ENCODE assay signal across 31 cellular contexts in the genomic region with DNA sequence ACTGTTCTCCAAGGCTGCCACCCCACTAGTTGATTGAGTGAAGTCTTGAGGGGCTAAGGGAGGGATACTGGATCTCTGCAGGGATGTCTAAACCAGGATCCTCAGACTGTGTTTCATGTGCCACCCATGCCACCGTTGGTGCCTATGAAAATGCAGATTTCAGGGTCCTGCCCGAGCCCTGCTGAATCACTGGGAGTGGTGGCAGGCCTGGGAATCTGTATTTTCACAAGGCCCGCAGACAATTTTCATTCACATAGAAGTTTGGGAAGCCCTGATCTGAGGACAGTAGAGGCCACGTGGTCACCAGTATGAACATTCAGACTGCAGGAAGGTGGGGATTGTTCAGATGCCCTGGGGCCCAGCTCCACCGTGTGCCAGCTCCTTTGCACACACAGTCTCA. TPM values are rescaled to one million over a fixed set of nuclear protein-coding genes. Genes with fewer than 3 reads are reported as not detected.
"Had no signal": no experiment of that assay in that cellular context is flagged by ENCODE, and none has a peak within 500 bp of the region (broad histone marks: within the 10 kb centered on the region; RNA-seq: fewer than 3 reads in every experiment).

No MANE protein-coding gene starts in this region.

- DNase-seq: activated CD4-positive, alpha-beta T cell treated with anti-CD3 and anti-CD28 coated beads, Interleukin-2, amount 10 ng/mL, durations not matched to agents 24 days and 14 days; activated CD4-positive, alpha-beta T cell treated with anti-CD3 and anti-CD28 coated beads, Interleukin-2, amount 50 U/mL, for 4 hours; activated CD8-positive, alpha-beta T cell treated with anti-CD3 and anti-CD28 coated beads for 36 hours; activated effector memory CD4-positive, alpha-beta T cell treated with anti-CD3 and anti-CD28 coated beads, Interleukin-2, amount 50 U/mL, for 16 hours; activated naive CD4-positive, alpha-beta T cell; activated naive CD4-positive, alpha-beta T cell treated with anti-CD3 and anti-CD28 coated beads, Interleukin-2, amount 50 U/mL, for 16 hours; activated naive CD8-positive, alpha-beta T cell treated with anti-CD3 and anti-CD28 coated beads for 36 hours; activated T-cell treated with anti-CD3 and anti-CD28 coated beads, Interleukin-2, amount 50 U/mL, for 1 hour; activated T-cell treated with anti-CD3 and anti-CD28 coated beads, Interleukin-2, amount 50 U/mL, for 72 hours; amniotic stem cell; aorta; brain microvascular endothelial cell; Kasumi-1; KG1; MG63; NCI-H1048; NCI-H1105 treated with DMSO at 0.1 percent for 48 hours; NCI-H1436; NCI-H1694 treated with DMSO at 0.1 percent for 48 hours; NCI-H2029; NCI-H226; NCI-H446 treated with DMSO at 0.1 percent for 48 hours had no signal

- H3K36me3 Mint-ChIP-seq: activated naive CD8-positive, alpha-beta T cell treated with anti-CD3 and anti-CD28 coated beads for 36 hours had no signal

- H3K27me3 ChIP-seq: brain microvascular endothelial cell, MG63, SJSA1 had no signal

- H3K9me3 ChIP-seq: MG63, SJSA1, SK-N-SH had no signal

- H3K4me2 ChIP-seq: SK-N-SH had no signal

- H3K36me3 ChIP-seq: brain microvascular endothelial cell, MG63, SJSA1 had no signal

- ATAC-seq: activated CD8-positive, alpha-beta T cell treated with anti-CD3 and anti-CD28 coated beads for 36 hours; activated T-cell treated with anti-CD3 and anti-CD28 coated beads, Interleukin-2, amount 50 U/mL, for 72 hours; activated T-helper 17 cell treated with anti-CD3 and anti-CD28 coated beads, Interleukin-2, amount 50 U/mL, for 72 hours; Panc1 had no signal

- H3K27me3 Mint-ChIP-seq: activated CD4-positive, alpha-beta T cell treated with anti-CD3 and anti-CD28 coated beads, Interleukin-2, amount 10 ng/mL, durations not matched to agents 24 days and 14 days; activated naive CD8-positive, alpha-beta T cell treated with anti-CD3 and anti-CD28 coated beads for 36 hours had no signal

- FAIRE-seq: TTC549 had no signal

- H3K4me3 Mint-ChIP-seq: activated CD4-positive, alpha-beta T cell treated with anti-CD3 and anti-CD28 coated beads, Interleukin-2, amount 10 ng/mL, durations not matched to agents 24 days and 14 days; activated CD8-positive, alpha-beta T cell treated with anti-CD3 and anti-CD28 coated beads for 36 hours; activated naive CD8-positive, alpha-beta T cell treated with anti-CD3 and anti-CD28 coated beads for 36 hours; activated T-cell treated with anti-CD3 and anti-CD28 coated beads, Interleukin-2, amount 50 U/mL, for 72 hours; activated T-helper 17 cell treated with anti-CD3 and anti-CD28 coated beads, Interleukin-2, amount 50 U/mL, for 72 hours; T-helper 1 cell treated with Interleukin-12 subunit alpha and Interleukin-12 subunit beta and Interleukin-4 antibody, amounts not matched to agents 30 μg/mL and 1 μg/mL, for 36 hours; T-helper 2 cell treated with Interferon-gamma antibody and Interleukin-4, amounts not matched to agents 5 μg/mL and 100 μg/mL, for 36 hours had no signal

- H3K4me1 ChIP-seq: SJSA1 had no signal

- H3K27ac ChIP-seq: brain microvascular endothelial cell, SJSA1 had no signal

- H3K9me3 Mint-ChIP-seq: activated CD4-positive, alpha-beta T cell treated with anti-CD3 and anti-CD28 coated beads, Interleukin-2, amount 10 ng/mL, durations not matched to agents 24 days and 14 days; activated naive CD8-positive, alpha-beta T cell treated with anti-CD3 and anti-CD28 coated beads for 36 hours; activated T-cell treated with anti-CD3 and anti-CD28 coated beads, Interleukin-2, amount 50 U/mL, for 72 hours; activated T-helper 17 cell treated with anti-CD3 and anti-CD28 coated beads, Interleukin-2, amount 50 U/mL, for 72 hours; T-helper 1 cell treated with Interleukin-12 subunit alpha and Interleukin-12 subunit beta and Interleukin-4 antibody, amounts not matched to agents 30 μg/mL and 1 μg/mL, for 36 hours; T-helper 2 cell treated with Interferon-gamma antibody and Interleukin-4, amounts not matched to agents 5 μg/mL and 100 μg/mL, for 36 hours had no signal

- H3K9ac ChIP-seq: SK-N-SH had no signal

- H3K4me3 ChIP-seq: MG63, SJSA1 had no signal

- H3K4me1 Mint-ChIP-seq: activated CD4-positive, alpha-beta T cell treated with anti-CD3 and anti-CD28 coated beads, Interleukin-2, amount 10 ng/mL, durations not matched to agents 24 days and 14 days; activated naive CD8-positive, alpha-beta T cell treated with anti-CD3 and anti-CD28 coated beads for 36 hours; activated T-helper 17 cell treated with anti-CD3 and anti-CD28 coated beads, Interleukin-2, amount 50 U/mL, for 72 hours had no signal

- H3K27ac Mint-ChIP-seq: activated CD4-positive, alpha-beta T cell treated with anti-CD3 and anti-CD28 coated beads, Interleukin-2, amount 10 ng/mL, durations not matched to agents 24 days and 14 days; activated CD8-positive, alpha-beta T cell treated with anti-CD3 and anti-CD28 coated beads for 36 hours; activated naive CD8-positive, alpha-beta T cell treated with anti-CD3 and anti-CD28 coated beads for 36 hours; activated T-cell treated with anti-CD3 and anti-CD28 coated beads, Interleukin-2, amount 50 U/mL, for 72 hours; activated T-helper 17 cell treated with anti-CD3 and anti-CD28 coated beads, Interleukin-2, amount 50 U/mL, for 72 hours; T-helper 1 cell treated with Interleukin-12 subunit alpha and Interleukin-12 subunit beta and Interleukin-4 antibody, amounts not matched to agents 30 μg/mL and 1 μg/mL, for 36 hours; T-helper 2 cell treated with Interferon-gamma antibody and Interleukin-4, amounts not matched to agents 5 μg/mL and 100 μg/mL, for 36 hours had no signal

RNA-seq across cellular contexts. Expression of a gene that starts 40.5 kb away (rescaled TPM):
- total RNA-seq: activated CD4-positive, alpha-beta T cell treated with anti-CD3 and anti-CD28 coated beads, Interleukin-2, amount 10 ng/mL, durations not matched to agents 24 days and 14 days; activated CD8-positive, alpha-beta memory T cell treated with anti-CD3 and anti-CD28 coated beads for 36 hours; activated CD8-positive, alpha-beta T cell treated with anti-CD3 and anti-CD28 coated beads for 36 hours; activated naive CD8-positive, alpha-beta T cell treated with anti-CD3 and anti-CD28 coated beads for 36 hours; activated T-cell treated with anti-CD3 and anti-CD28 coated beads, Interleukin-2, amount 50 U/mL, for 72 hours; activated T-helper 17 cell treated with anti-CD3 and anti-CD28 coated beads, Interleukin-2, amount 50 U/mL, for 72 hours; RPMI7951; SJSA1 had no signal
- polyA plus RNA-seq: SK-N-SH had no signal
